In the genomic region with DNA sequence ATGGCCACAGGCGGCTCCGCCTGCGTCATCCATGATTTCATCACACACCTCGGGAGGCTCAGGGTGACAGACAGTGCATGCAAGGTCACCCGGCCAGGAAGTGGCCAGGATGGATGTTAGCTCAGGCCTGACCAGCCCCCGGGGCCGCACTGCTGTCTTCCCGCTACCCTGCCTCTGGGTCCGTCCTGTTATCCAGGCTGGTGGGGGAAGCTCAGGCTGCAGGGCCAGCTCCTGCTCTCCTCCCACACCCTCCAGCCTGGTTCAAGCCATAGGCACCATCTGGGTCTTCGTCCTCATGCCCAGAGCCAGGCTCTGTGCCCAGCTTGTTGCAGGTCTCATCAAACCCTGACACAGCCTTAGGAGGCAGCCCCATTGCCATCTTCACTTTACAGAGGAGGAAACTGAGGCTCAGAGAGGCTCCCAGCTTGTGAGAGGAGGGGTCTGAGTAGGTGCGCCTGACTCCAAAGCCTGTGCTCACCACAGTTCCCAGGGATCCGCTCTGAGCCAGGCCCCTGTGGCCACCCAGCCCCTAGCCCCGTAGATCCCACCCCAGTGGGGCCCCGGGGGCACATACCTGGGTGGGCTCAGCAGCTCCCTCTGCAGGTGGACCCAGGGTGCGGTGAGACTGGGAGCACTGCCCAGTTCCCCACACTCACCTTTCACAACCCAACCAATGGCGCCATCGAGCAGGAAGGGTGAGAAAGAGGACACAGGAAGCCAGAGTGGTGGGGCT, we compare ENCODE assay signal across 1 cellular context.
TF ChIP-seq lines count a peak whose summit lies in the region.

No MANE protein-coding gene starts in this region.

TF ChIP-seq in HepG2, 621 proteins besides CTCF, POLR2A, EP300 and RAD21 (continued from another document and continues in another):
- TF ChIP-seq ATF3 (CRISPR knock-in tag; IDR thresholded peaks at IDR 0.05) (peak; percentile 97), POLR2AphosphoS5 (IDR thresholded peaks at IDR 0.05; ENCODE audit: low read depth, low read length) (peak; percentile 51), REPIN1 (CRISPR knock-in tag; IDR thresholded peaks at IDR 0.05; ENCODE audit: borderline replicate concordance, low read depth) (peak; percentile 89), ZNF18 (CRISPR knock-in tag; IDR thresholded peaks at IDR 0.05; ENCODE audit: insufficient replicate concordance) (no peak), ZNF430 (CRISPR knock-in tag; IDR thresholded peaks at IDR 0.05) (peak; percentile 98; the same call in 1 of the 2 replicates), ZBTB8A (CRISPR knock-in tag; IDR thresholded peaks at IDR 0.05; ENCODE audit: borderline replicate concordance, low read depth) (peak; percentile 56; the same call in 1 of the 2 replicates), SP5 (CRISPR knock-in tag; IDR thresholded peaks at IDR 0.05; ENCODE audit: borderline replicate concordance, low read depth) (0 out of 2 replicates have a peak, but pooled peaks have one; percentile 21), MIER3 (CRISPR knock-in tag; IDR thresholded peaks at IDR 0.05; ENCODE audit: borderline replicate concordance) (peak; percentile 69; the same call in 1 of the 2 replicates), ZNF816 (CRISPR knock-in tag; IDR thresholded peaks at IDR 0.05; ENCODE audit: borderline replicate concordance) (no peak), ZBTB40 (IDR thresholded peaks at IDR 0.05) (no peak), ZBTB40 (CRISPR knock-in tag; IDR thresholded peaks at IDR 0.05) (peak; percentile 18; the same call in 1 of the 2 replicates), ISL2 (CRISPR knock-in tag; IDR thresholded peaks at IDR 0.05) (no peak; the same call in 1 of the 2 replicates), NR0B2 (CRISPR knock-in tag; IDR thresholded peaks at IDR 0.05) (peak; percentile 6; the same call in 1 of the 2 replicates), ZNF614 (CRISPR knock-in tag; IDR thresholded peaks at IDR 0.05; ENCODE audit: borderline replicate concordance) (0 out of 2 replicates have a peak, but pooled peaks have one; percentile 25), ZNF350 (CRISPR knock-in tag; IDR thresholded peaks at IDR 0.05; ENCODE audit: borderline replicate concordance, low read depth) (peak; percentile 97), BCL3 (CRISPR knock-in tag; IDR thresholded peaks at IDR 0.05) (peak; percentile 46; the same call in 1 of the 2 replicates), FOSL2 (CRISPR knock-in tag; IDR thresholded peaks at IDR 0.05) (peak; percentile 94), ZBTB21 (CRISPR knock-in tag; IDR thresholded peaks at IDR 0.05) (peak; percentile 99), MYPOP (CRISPR knock-in tag; IDR thresholded peaks at IDR 0.05) (peak; percentile 13; the same call in 1 of the 2 replicates), ZNF331 (CRISPR knock-in tag; IDR thresholded peaks at IDR 0.05) (peak; percentile 93), NFE2 (CRISPR knock-in tag; IDR thresholded peaks at IDR 0.05) (0 out of 2 replicates have a peak, but pooled peaks have one; percentile 25), CBFB (CRISPR knock-in tag; IDR thresholded peaks at IDR 0.05) (peak; percentile 70; the same call in 1 of the 2 replicates), ETV5 (CRISPR knock-in tag; IDR thresholded peaks at IDR 0.05; ENCODE audit: borderline replicate concordance) (peak; percentile 96), NR2F6 (IDR thresholded peaks at IDR 0.05) (peak; percentile 83), NR2F6 (CRISPR knock-in tag; IDR thresholded peaks at IDR 0.05) (peak; percentile 95), ARHGAP35 (CRISPR knock-in tag; IDR thresholded peaks at IDR 0.05; ENCODE audit: borderline replicate concordance) (0 out of 2 replicates have a peak, but pooled peaks have one; percentile 13), MYNN (CRISPR knock-in tag; IDR thresholded peaks at IDR 0.05; ENCODE audit: low read depth) (no peak; the same call in 1 of the 2 replicates)
- TF ChIP-seq, protein P1, sequence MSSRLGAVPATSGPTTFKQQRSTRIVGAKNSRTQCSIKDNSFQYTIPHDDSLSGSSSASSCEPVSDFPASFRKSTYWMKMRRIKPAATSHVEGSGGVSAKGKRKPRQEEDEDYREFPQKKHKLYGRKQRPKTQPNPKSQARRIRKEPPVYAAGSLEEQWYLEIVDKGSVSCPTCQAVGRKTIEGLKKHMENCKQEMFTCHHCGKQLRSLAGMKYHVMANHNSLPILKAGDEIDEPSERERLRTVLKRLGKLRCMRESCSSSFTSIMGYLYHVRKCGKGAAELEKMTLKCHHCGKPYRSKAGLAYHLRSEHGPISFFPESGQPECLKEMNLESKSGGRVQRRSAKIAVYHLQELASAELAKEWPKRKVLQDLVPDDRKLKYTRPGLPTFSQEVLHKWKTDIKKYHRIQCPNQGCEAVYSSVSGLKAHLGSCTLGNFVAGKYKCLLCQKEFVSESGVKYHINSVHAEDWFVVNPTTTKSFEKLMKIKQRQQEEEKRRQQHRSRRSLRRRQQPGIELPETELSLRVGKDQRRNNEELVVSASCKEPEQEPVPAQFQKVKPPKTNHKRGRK (CRISPR knock-in tag; IDR thresholded peaks at IDR 0.05), result no peak
- TF ChIP-seq, protein P2, sequence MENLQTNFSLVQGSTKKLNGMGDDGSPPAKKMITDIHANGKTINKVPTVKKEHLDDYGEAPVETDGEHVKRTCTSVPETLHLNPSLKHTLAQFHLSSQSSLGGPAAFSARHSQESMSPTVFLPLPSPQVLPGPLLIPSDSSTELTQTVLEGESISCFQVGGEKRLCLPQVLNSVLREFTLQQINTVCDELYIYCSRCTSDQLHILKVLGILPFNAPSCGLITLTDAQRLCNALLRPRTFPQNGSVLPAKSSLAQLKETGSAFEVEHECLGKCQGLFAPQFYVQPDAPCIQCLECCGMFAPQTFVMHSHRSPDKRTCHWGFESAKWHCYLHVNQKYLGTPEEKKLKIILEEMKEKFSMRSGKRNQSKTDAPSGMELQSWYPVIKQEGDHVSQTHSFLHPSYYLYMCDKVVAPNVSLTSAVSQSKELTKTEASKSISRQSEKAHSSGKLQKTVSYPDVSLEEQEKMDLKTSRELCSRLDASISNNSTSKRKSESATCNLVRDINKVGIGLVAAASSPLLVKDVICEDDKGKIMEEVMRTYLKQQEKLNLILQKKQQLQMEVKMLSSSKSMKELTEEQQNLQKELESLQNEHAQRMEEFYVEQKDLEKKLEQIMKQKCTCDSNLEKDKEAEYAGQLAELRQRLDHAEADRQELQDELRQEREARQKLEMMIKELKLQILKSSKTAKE (CRISPR knock-in tag; IDR thresholded peaks at IDR 0.05; ENCODE audit: borderline replicate concordance), result peak; percentile 95
- TF ChIP-seq, protein P3, sequence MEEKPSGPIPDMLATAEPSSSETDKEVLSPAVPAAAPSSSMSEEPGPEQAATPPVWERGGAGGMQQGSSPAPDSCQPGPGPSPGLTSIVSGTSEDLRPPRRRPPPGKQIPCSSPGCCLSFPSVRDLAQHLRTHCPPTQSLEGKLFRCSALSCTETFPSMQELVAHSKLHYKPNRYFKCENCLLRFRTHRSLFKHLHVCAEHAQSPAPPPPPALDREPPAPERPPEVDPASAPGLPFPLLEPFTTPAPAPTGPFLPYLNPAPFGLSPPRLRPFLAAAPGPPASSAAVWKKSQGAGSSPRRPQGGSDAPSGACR (CRISPR knock-in tag; IDR thresholded peaks at IDR 0.05), result no peak; the same call in 1 of the 2 replicates
- TF ChIP-seq, protein P4, sequence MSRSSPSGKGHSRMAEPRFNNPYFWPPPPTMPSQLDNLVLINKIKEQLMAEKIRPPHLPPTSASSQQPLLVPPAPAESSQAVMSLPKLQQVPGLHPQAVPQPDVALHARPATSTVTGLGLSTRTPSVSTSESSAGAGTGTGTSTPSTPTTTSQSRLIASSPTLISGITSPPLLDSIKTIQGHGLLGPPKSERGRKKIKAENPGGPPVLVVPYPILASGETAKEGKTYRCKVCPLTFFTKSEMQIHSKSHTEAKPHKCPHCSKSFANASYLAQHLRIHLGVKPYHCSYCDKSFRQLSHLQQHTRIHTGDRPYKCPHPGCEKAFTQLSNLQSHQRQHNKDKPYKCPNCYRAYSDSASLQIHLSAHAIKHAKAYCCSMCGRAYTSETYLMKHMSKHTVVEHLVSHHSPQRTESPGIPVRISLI (CRISPR knock-in tag; IDR thresholded peaks at IDR 0.05; ENCODE audit: borderline replicate concordance), result peak; percentile 57; the same call in 1 of the 2 replicates
